ENCODE assay signal across 9 cellular contexts in the genomic region with DNA sequence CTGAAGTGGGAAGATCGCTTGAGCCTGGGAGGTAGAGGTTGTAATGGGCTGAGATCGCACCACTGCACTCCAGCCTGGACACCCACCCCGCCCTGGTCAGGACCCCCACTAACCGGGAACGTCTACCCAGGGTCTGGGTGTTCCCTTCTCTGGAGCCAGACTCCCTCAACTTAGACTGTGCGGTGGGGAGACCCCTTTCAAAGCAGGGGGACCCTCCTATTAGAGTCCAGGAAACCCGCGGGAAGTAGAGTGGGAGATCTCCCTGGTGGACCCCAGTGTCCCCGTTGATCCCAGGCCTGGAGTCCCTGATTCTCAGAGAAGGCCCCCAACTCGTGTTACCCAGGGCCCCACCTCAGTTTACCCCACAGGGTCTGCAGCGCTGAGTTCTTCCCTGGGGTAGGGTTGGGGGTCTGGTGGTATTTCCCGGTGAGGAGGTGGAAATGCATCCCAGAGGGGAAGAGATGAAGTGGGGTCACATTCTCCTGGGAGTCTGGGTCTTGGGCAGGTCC.
DNase-seq lines count a peak whose midpoint lies in the region; ATAC-seq and TF ChIP-seq lines count a peak whose summit lies in the region.
"Had no signal": no experiment of that assay in that cellular context is flagged by ENCODE, and none has a peak within 500 bp of the region (broad histone marks: within the 10 kb centered on the region; RNA-seq: fewer than 3 reads in every experiment).

No MANE protein-coding gene starts in this region.

- no peaks in the 10 kb centered on the region for H3K36me3 ChIP-seq in ACC112 (ENCODE audit: insufficient read depth, low read length)
- no peaks in the 10 kb centered on the region for H3K36me3 ChIP-seq in HUES6 (ENCODE audit: control insufficient read depth, insufficient read depth, low read length)
- no peaks in the 10 kb centered on the region for H3K36me3 ChIP-seq in muscle layer of duodenum (ENCODE audit: control insufficient read depth in 1 of 2, insufficient read depth in 2 of 2, low read length in 2 of 2)

- TF ChIP-seq CTCF in cardiac fibroblast (IDR thresholded peaks at IDR 0.05; ENCODE audit: low read depth, low read length) = no peak

- peak overlapping the region; percentile 74 for H3K9ac ChIP-seq in HUES6 (ENCODE audit: low read length)

- H3K9me3 ChIP-seq in HUES6 (ENCODE audit: control insufficient read depth, insufficient read depth, low read depth, low read length) (no peaks in the 10 kb centered on the region), muscle layer of duodenum (ENCODE audit: control insufficient read depth in 1 of 2, low read length in 2 of 2) (no peaks in the 10 kb centered on the region)

- no peak overlapping the region for H2AFZ ChIP-seq in ACC112 (ENCODE audit: low read length, unreplicated experiment)

- peaks cover 18% of the 10 kb centered on the region for H3K79me2 ChIP-seq in ACC112 (ENCODE audit: control insufficient read depth, insufficient read depth, low read length, unreplicated experiment)

- no peaks in the 10 kb centered on the region for H3K27me3 ChIP-seq in ACC112 (ENCODE audit: insufficient read depth, low read length)
- H3K27me3 ChIP-seq in HUES6 (ENCODE audit: control insufficient read depth, insufficient read depth, low read length) = peaks cover 17% of the 10 kb centered on the region
- no peaks in the 10 kb centered on the region for H3K27me3 ChIP-seq in muscle layer of duodenum (ENCODE audit: low read depth, low read length)

- H3K27ac ChIP-seq in ACC112 (ENCODE audit: low read depth, low read length) (peak overlapping the region; percentile 84; the same call in 1 of the 2 replicates), HUES6 (ENCODE audit: low read depth, low read length) (no peak overlapping the region), muscle layer of duodenum (ENCODE audit: low read length) (peak overlapping the region; percentile 21)

- peak overlapping the region; percentile 81 for H3K4me3 ChIP-seq in ACC112 (ENCODE audit: low read depth, low read length)
- H3K4me3 ChIP-seq in HUES6 (ENCODE audit: low read depth, low read length) = peak overlapping the region; percentile 63
- H3K4me3 ChIP-seq in cardiac fibroblast (replicated peaks in 1 of 2; ENCODE audit: low read depth in 2 of 2, low read length in 2 of 2) = peak overlapping the region; percentile 62 to 78
- H3K4me3 ChIP-seq in muscle layer of duodenum (ENCODE audit: low read depth in 1 of 2, low read length in 2 of 2) = peak overlapping the region; percentile 48 to 74

- H3K4me1 ChIP-seq in ACC112 (ENCODE audit: control insufficient read depth, insufficient read depth, low read length, unreplicated experiment) (peaks cover 14% of the 10 kb centered on the region), HUES6 (ENCODE audit: control insufficient read depth, insufficient read depth, low read length) (no peaks in the 10 kb centered on the region), muscle layer of duodenum (ENCODE audit: control insufficient read depth in 1 of 2, insufficient read depth in 2 of 2, low read length in 2 of 2) (peaks cover 0 to 12% of the 10 kb centered on the region in 2 donors)

- DNase-seq in cardiac fibroblast (ENCODE audit: low read depth in 2 of 2) = no peak
- DNase-seq in NCI-H2171 (lab: John Stamatoyannopoulos, UW) = no peak
- DNase-seq: NCI-H1417 treated with DMSO at 0.1 percent for 48 hours had no signal

- ATAC-seq in HG03354 (IDR thresholded peaks at IDR 0.05; ENCODE audit: poor library complexity, severe bottlenecking, unreplicated experiment) (no peak), HG03095 (IDR thresholded peaks at IDR 0.05; ENCODE audit: unreplicated experiment) (no peak), GM18870 (IDR thresholded peaks at IDR 0.05; ENCODE audit: unreplicated experiment) (no peak)
